2 cellular contexts compared by ENCODE assay signal in the genomic region with DNA sequence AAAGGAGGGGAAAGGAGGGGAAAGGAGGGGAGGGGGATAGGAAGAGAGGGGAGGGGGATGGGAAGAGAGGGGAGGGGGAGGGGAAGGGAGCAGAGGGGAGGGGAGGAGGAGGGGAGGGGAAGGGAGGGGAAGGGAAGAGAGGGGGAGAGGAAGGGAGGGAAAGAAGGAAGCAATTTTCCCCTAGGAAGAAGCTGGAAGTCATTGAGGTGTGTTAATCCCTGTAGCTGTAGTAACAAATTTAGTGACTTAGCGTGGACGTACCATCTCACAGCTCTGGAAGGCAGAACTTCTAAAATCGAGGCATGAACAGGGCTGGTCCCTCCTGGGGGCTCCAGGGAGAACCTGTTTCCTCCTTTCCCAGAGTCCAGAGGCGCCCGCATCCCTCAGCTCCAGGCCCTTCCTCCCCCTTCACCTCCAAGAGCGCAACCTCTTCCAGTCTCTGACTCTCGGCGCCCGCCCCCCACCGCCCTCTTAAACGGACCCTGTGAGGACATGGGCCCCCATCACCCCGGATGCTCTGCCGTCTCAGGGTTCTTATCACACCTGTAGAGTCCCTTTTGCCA.
A peak's percentile ranks its signal among the peaks of the same experiment; 100 is the strongest.
TF ChIP-seq lines count a peak whose summit lies in the region.

No MANE protein-coding gene starts in this region.

TF ChIP-seq in HEK293, 187 proteins besides CTCF, POLR2A, EP300 and RAD21:
- TF ChIP-seq SCRT2 (tag by site-specific recombination; IDR thresholded peaks at IDR 0.05), result 0 out of 2 replicates have a peak, but pooled peaks have one; percentile 10
- TF ChIP-seq, protein P1, sequence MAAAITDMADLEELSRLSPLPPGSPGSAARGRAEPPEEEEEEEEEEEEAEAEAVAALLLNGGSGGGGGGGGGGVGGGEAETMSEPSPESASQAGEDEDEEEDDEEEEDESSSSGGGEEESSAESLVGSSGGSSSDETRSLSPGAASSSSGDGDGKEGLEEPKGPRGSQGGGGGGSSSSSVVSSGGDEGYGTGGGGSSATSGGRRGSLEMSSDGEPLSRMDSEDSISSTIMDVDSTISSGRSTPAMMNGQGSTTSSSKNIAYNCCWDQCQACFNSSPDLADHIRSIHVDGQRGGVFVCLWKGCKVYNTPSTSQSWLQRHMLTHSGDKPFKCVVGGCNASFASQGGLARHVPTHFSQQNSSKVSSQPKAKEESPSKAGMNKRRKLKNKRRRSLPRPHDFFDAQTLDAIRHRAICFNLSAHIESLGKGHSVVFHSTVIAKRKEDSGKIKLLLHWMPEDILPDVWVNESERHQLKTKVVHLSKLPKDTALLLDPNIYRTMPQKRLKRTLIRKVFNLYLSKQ (tag by site-specific recombination; IDR thresholded peaks at IDR 0.05; ENCODE audit: borderline replicate concordance), result no peak
- TF ChIP-seq ZNF624 (tag by site-specific recombination; IDR thresholded peaks at IDR 0.05), result no peak
- TF ChIP-seq, protein P2, sequence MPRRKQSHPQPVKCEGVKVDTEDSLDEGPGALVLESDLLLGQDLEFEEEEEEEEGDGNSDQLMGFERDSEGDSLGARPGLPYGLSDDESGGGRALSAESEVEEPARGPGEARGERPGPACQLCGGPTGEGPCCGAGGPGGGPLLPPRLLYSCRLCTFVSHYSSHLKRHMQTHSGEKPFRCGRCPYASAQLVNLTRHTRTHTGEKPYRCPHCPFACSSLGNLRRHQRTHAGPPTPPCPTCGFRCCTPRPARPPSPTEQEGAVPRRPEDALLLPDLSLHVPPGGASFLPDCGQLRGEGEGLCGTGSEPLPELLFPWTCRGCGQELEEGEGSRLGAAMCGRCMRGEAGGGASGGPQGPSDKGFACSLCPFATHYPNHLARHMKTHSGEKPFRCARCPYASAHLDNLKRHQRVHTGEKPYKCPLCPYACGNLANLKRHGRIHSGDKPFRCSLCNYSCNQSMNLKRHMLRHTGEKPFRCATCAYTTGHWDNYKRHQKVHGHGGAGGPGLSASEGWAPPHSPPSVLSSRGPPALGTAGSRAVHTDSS (tag by site-specific recombination; IDR thresholded peaks at IDR 0.05), result no peak
- no peak for TF ChIP-seq ZNF521 (tag by site-specific recombination; IDR thresholded peaks at IDR 0.05)
- no peak for TF ChIP-seq ZSCAN23 (tag by site-specific recombination; IDR thresholded peaks at IDR 0.05)
- TF ChIP-seq MYNN (tag by site-specific recombination; IDR thresholded peaks at IDR 0.05; ENCODE audit: borderline replicate concordance), result no peak

TF ChIP-seq in K562, 482 proteins besides CTCF, POLR2A, EP300 and RAD21:
- TF ChIP-seq HDAC3 (IDR thresholded peaks at IDR 0.05; ENCODE audit: borderline replicate concordance, partially characterized antibody) (no peak), PCBP2 (IDR thresholded peaks at IDR 0.05; ENCODE audit: low read depth, low read length, poor library complexity, severe bottlenecking) (peak; percentile 50), PCBP1 (IDR thresholded peaks at IDR 0.05; ENCODE audit: low read depth, low read length, poor library complexity, severe bottlenecking) (peak; percentile 69), XRCC4 (IDR thresholded peaks at IDR 0.05; ENCODE audit: extremely low read depth, insufficient read depth, insufficient read length) (no peak), HNRNPK (IDR thresholded peaks at IDR 0.05; ENCODE audit: low read depth, low read length, poor library complexity, severe bottlenecking) (peak; percentile 86)
- TF ChIP-seq, protein P3, sequence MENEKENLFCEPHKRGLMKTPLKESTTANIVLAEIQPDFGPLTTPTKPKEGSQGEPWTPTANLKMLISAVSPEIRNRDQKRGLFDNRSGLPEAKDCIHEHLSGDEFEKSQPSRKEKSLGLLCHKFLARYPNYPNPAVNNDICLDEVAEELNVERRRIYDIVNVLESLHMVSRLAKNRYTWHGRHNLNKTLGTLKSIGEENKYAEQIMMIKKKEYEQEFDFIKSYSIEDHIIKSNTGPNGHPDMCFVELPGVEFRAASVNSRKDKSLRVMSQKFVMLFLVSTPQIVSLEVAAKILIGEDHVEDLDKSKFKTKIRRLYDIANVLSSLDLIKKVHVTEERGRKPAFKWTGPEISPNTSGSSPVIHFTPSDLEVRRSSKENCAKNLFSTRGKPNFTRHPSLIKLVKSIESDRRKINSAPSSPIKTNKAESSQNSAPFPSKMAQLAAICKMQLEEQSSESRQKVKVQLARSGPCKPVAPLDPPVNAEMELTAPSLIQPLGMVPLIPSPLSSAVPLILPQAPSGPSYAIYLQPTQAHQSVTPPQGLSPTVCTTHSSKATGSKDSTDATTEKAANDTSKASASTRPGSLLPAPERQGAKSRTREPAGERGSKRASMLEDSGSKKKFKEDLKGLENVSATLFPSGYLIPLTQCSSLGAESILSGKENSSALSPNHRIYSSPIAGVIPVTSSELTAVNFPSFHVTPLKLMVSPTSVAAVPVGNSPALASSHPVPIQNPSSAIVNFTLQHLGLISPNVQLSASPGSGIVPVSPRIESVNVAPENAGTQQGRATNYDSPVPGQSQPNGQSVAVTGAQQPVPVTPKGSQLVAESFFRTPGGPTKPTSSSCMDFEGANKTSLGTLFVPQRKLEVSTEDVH (IDR thresholded peaks at IDR 0.05; ENCODE audit: low read depth, partially characterized antibody), result no peak
